In genomic region chr21:44301961-44302406, GRCh38 we compare ENCODE assay signal across 9 cellular contexts. TPM values are rescaled to one million over a fixed set of nuclear protein-coding genes. Genes with fewer than 3 reads are reported as not detected.
DNase-seq lines count a peak whose midpoint lies in the region; ATAC-seq and TF ChIP-seq lines count a peak whose summit lies in the region.
"Had no signal": no experiment of that assay in that cellular context is flagged by ENCODE, and none has a peak within 500 bp of the region (broad histone marks: within the 10 kb centered on the region; RNA-seq: fewer than 3 reads in every experiment).

No MANE protein-coding gene starts in this region.

- intact Hi-C loops in PC-3 (cut with micrococcal nuclease), result no loop called here
- intact Hi-C loops in stomach (cut with DNase I; ENCODE audit: low total_unique reads), result no loop called here

- H4K20me1 ChIP-seq in PC-3 (ENCODE audit: low read length), result peaks cover 32% of the 10 kb centered on the region

- H3K36me3 ChIP-seq in PC-3 (ENCODE audit: low read depth, low read length), result peaks cover 5% of the 10 kb centered on the region; the same call in 1 of the 2 replicates
- H3K36me3 ChIP-seq in stomach, result peaks cover 0 to 16% (median 6%) of the 10 kb centered on the region in 4 donors

- H3K27ac Mint-ChIP-seq in activated T-cell treated with anti-CD3 and anti-CD28 coated beads, Interleukin-2, amount 50 U/mL, for 24 hours, result peak overlapping the region; percentile 71
- no peak overlapping the region for H3K27ac Mint-ChIP-seq in WTC11

- H3F3A ChIP-seq in PC-3 (ENCODE audit: low read length, unreplicated experiment), result no peaks in the 10 kb centered on the region

- H3K27me3 ChIP-seq in PC-3 (ENCODE audit: low read length), result no peaks in the 10 kb centered on the region
- peaks cover 0 to 3% (median 0%) of the 10 kb centered on the region in 3 donors for H3K27me3 ChIP-seq in stomach

- no TSS peak for BruUV-seq in PC-3 (replicated peaks; lab: Mats Ljungman, UMichigan)

- peak overlapping the region; percentile 85; the same call in 1 of the 2 replicates for H3K4me3 ChIP-seq in PC-3 (ENCODE audit: low read length)
- H3K4me3 ChIP-seq in epithelial cell of proximal tubule (ENCODE audit: low read depth, low read length), result peak overlapping the region; percentile 1
- H3K4me3 ChIP-seq in stomach, result peak overlapping the region in 2 of 4 donors; percentile 77 to 90

- H3K36me3 Mint-ChIP-seq in activated T-cell treated with anti-CD3 and anti-CD28 coated beads, Interleukin-2, amount 50 U/mL, for 24 hours (ENCODE audit: low read depth), result peaks cover 26% of the 10 kb centered on the region
- H3K36me3 Mint-ChIP-seq in WTC11, result 0 out of 2 replicates have a peak, but pooled peaks cover 2% of the 10 kb centered on the region

- TF ChIP-seq POLR2A in stomach (IDR thresholded peaks at IDR 0.05), result no peak

- H3K4me1 ChIP-seq in PC-3 (ENCODE audit: insufficient read depth, low read length) (peaks cover 36% of the 10 kb centered on the region), stomach (peaks cover 57 to 93% (median 83%) of the 10 kb centered on the region in 4 donors)

- CTCF ChIA-PET in PC-3 (lab: Charles Lee) (interaction anchor here (0.5 kb wide), 1 partner anchor 422 kb away, joined by 4 read pairs; no protein-coding TSS in a partner anchor), WTC11 (lab: Charles Lee) (interaction anchor here (1.3 to 1.4 kb wide), 3 partner anchors 32 to 36 kb away, joined by 3 to 6 read pairs (median 4); no protein-coding TSS in a partner anchor)

- peaks cover 62% of the 10 kb centered on the region for H3K79me2 ChIP-seq in PC-3 (ENCODE audit: low read length)

- no peaks in the 10 kb centered on the region for H3K9me3 Mint-ChIP-seq in activated T-cell treated with anti-CD3 and anti-CD28 coated beads, Interleukin-2, amount 50 U/mL, for 24 hours
- H3K9me3 Mint-ChIP-seq in WTC11, result no peaks in the 10 kb centered on the region

- no peaks in the 10 kb centered on the region for H3K9me2 ChIP-seq in PC-3 (replicated peaks; ENCODE audit: low read length)

- no peaks in the 10 kb centered on the region for H3K27me3 Mint-ChIP-seq in activated T-cell treated with anti-CD3 and anti-CD28 coated beads, Interleukin-2, amount 50 U/mL, for 24 hours
- peaks cover 11% of the 10 kb centered on the region for H3K27me3 Mint-ChIP-seq in WTC11 (ENCODE audit: low read depth)

- no peaks in the 10 kb centered on the region for H3K9me3 ChIP-seq in PC-3 (ENCODE audit: low read length)
- no peaks in the 10 kb centered on the region for H3K9me3 ChIP-seq in stomach

- no peak overlapping the region for H3K9ac ChIP-seq in PC-3 (ENCODE audit: low read length)

- H3K27ac ChIP-seq in PC-3 (ENCODE audit: low read length) (no peak overlapping the region), stomach (peak overlapping the region; percentile 94 to 98 (median 96))

- ATAC-seq in PC-3 (no peak), WTC11 (no peak), GM18907 (IDR thresholded peaks at IDR 0.05; ENCODE audit: unreplicated experiment) (no peak)

- peak overlapping the region; percentile 100 for H3K4me2 ChIP-seq in PC-3 (ENCODE audit: low read length)

- WGBS in stomach, 5 donors, result 38 to 72% (median 49%) methylated on average over 2 to 9 of the region's 9 CpGs

- POLR2A ChIA-PET in PC-3 (lab: Charles Lee; ENCODE audit: unreplicated experiment) (no interaction called here), WTC11 (lab: Charles Lee) (no interaction called here)

- no peak for DNase-seq in activated T-cell treated with anti-CD3 and anti-CD28 coated beads, Interleukin-2, amount 50 U/mL, for 24 hours
- DNase-seq in activated T-cell treated with anti-CD3 and anti-CD28 coated beads, Interleukin-2, amount 50 U/mL, for 48 hours, result no peak
- DNase-seq in PC-3 (peak; percentile 10), epithelial cell of proximal tubule (ENCODE audit: low read depth) (no peak), stomach (peak; percentile 59), WTC11 (ENCODE audit: low spot score) (no peak), NCI-H524 treated with DMSO at 0.1 percent for 48 hours (lab: John Stamatoyannopoulos, UW) (no peak)
- DNase-seq: activated CD8-positive, alpha-beta memory T cell treated with anti-CD3 and anti-CD28 coated beads, Interleukin-2, amount 50 U/mL, for 4 hours had no signal

- no peak for TF ChIP-seq EP300 in stomach (IDR thresholded peaks at IDR 0.05)

- peaks cover 55% of the 10 kb centered on the region for H3K4me1 Mint-ChIP-seq in activated T-cell treated with anti-CD3 and anti-CD28 coated beads, Interleukin-2, amount 50 U/mL, for 24 hours (ENCODE audit: low read depth)
- H3K4me1 Mint-ChIP-seq in WTC11, result peaks cover 34% of the 10 kb centered on the region

- H2AFZ ChIP-seq in PC-3 (ENCODE audit: low read length), result no peak overlapping the region

- TF ChIP-seq CTCF in PC-3 (conservative IDR thresholded peaks at IDR 0.05; ENCODE audit: low read depth, low read length), result no peak
- peak; percentile 42 for TF ChIP-seq CTCF in epithelial cell of proximal tubule (conservative IDR thresholded peaks at IDR 0.05; ENCODE audit: low read depth, low read length)
- TF ChIP-seq CTCF in stomach (IDR thresholded peaks at IDR 0.05), result peak in 1 of 7 experiments; percentile 13
- no peak for TF ChIP-seq CTCF in WTC11 (IDR thresholded peaks at IDR 0.05)

- H3K4me3 Mint-ChIP-seq in activated T-cell treated with anti-CD3 and anti-CD28 coated beads, Interleukin-2, amount 50 U/mL, for 24 hours, result peak overlapping the region; percentile 83
- no peak overlapping the region for H3K4me3 Mint-ChIP-seq in WTC11

TF ChIP-seq in WTC11, 78 proteins besides CTCF, POLR2A, EP300 and RAD21 (continues in another document):
- TF ChIP-seq NR1H2 (CRISPR knock-in tag; IDR thresholded peaks at IDR 0.05) (no peak), ZNF396 (CRISPR knock-in tag; IDR thresholded peaks at IDR 0.05; ENCODE audit: borderline replicate concordance) (no peak), ZNF532 (CRISPR knock-in tag; IDR thresholded peaks at IDR 0.05; ENCODE audit: borderline replicate concordance) (no peak)

RNA-seq across cellular contexts. Expression of gene PFKL, which starts 2.1 kb away (rescaled TPM):
- 223 and 250 TPM in 2 replicates for total RNA-seq in PC-3 (2014; rRNA removed)
- total RNA-seq in epithelial cell of proximal tubule, result 65.8 and 125 TPM in 2 replicates
- total RNA-seq in stomach, result 100 to 1,000 TPM; 123 to 283 (median 139) TPM
- 100 to 1,000 TPM in 1 of 3 donors, 10 to 100 TPM in 2; 83.0 to 120 (median 99.9) TPM for polyA plus RNA-seq in stomach
- 134 to 151 TPM (median 143 TPM) in 3 replicates for total RNA-seq in WTC11 (2021)

RNA-seq across cellular contexts. Expression of gene AIRE, which starts 16.3 kb away (rescaled TPM):
- total RNA-seq in PC-3 (2014; rRNA removed), result not detected in 2 replicates
- total RNA-seq in epithelial cell of proximal tubule, result not detected in 2 replicates
- total RNA-seq in stomach, result under 1 TPM in 2 of 5 donors, not detected in 3; 0.18 to 0.87 TPM
- not detected for polyA plus RNA-seq in stomach
- 0.05 to 0.09 TPM in 2 of 3 replicates, not detected in the other for total RNA-seq in WTC11 (2021)

RNA-seq across cellular contexts. Expression of gene CFAP410, which starts 37.2 kb away (rescaled TPM):
- total RNA-seq in PC-3 (2014; rRNA removed), result 16.1 and 18.4 TPM in 2 replicates
- 11.2 and 11.4 TPM in 2 replicates for total RNA-seq in epithelial cell of proximal tubule
- total RNA-seq in stomach, result 100 to 1,000 TPM in 1 of 5 donors, 10 to 100 TPM in 4; 21.1 to 118 (median 32.2) TPM
- polyA plus RNA-seq in stomach, result 10 to 100 TPM; 30.2 to 43.1 (median 39.0) TPM
- 14.0 to 19.3 TPM (median 15.8 TPM) in 3 replicates for total RNA-seq in WTC11 (2021)

RNA-seq across cellular contexts. Expression of gene DNMT3L, which starts 40.3 kb away (rescaled TPM):
- total RNA-seq in PC-3 (2014; rRNA removed) (not detected in 2 replicates), epithelial cell of proximal tubule (not detected in 2 replicates), stomach (not detected), WTC11 (2021) (not detected in 3 replicates)
- polyA plus RNA-seq in stomach, result not detected

RNA-seq across cellular contexts. Expression of gene TRPM2, which starts 51.4 kb away (rescaled TPM):
- 48.3 and 50.0 TPM in 2 replicates for total RNA-seq in PC-3 (2014; rRNA removed)
- 0.52 and 1.7 TPM in 2 replicates for total RNA-seq in epithelial cell of proximal tubule
- 10 to 100 TPM in 1 of 5 donors, 1 to 10 TPM in 4; 1.3 to 10.3 (median 3.5) TPM for total RNA-seq in stomach
- 1 to 10 TPM; 1.9 to 2.7 (median 1.9) TPM for polyA plus RNA-seq in stomach
- 0.64 to 1.4 TPM (median 0.92 TPM) in 3 replicates for total RNA-seq in WTC11 (2021)

Comparison
In these comparisons a context has a peak if more than half of its experiments do, and no peak if none do; other contexts are left out.
1. DNase-seq: peak in PC-3 (single experiment) and stomach (single experiment); none in activated T-cell treated with anti-CD3 and anti-CD28 coated beads, Interleukin-2, amount 50 U/mL, for 24 hours (single experiment), activated T-cell treated with anti-CD3 and anti-CD28 coated beads, Interleukin-2, amount 50 U/mL, for 48 hours (0 of 2), epithelial cell of proximal tubule (single experiment), WTC11 (single experiment) and NCI-H524 treated with DMSO at 0.1 percent for 48 hours (single experiment).